In the genomic region with DNA sequence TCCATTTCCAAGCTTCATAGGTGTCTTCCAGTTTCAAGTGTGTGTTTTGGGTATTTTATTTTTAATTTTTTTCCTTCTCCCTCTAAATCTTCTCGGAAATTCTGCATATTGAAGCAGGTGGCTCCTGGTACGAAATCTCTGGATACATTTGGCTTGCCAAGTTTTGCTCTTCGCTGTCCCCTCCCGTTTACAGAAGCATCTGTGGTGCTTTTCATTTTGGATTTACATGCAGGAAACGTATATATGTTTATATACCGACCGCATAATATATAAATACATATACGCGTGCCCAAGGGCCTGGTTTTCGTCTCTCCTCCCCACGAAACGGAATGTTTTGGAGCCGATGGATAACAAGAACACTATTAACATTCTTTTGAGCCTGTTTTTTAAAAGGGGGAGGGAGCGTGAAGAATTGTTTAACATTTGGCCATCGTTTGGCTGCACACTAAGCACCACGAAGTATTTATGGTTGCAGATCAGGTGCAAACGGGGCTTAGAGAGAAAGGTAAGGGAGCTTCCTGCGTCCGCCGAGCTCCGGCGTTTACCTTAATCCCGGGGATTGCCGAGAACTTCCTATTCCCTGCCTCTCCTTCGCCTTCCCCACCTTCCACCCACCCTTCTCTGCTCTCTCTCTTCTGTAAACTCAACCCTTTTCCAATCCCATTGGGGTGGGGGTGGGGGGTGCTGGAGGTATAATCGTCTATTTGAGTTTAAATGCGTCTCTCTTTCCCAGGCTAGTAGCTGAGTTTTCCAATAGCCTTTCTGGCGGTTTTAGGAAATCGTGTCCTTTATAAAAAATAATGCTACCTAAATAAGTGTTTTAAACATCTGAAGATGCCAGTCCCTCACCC, we compare ENCODE assay signal across 8 cellular contexts. TPM values are rescaled to one million over a fixed set of nuclear protein-coding genes. Genes with fewer than 3 reads are reported as not detected.
DNase-seq lines count a peak whose midpoint lies in the region; ATAC-seq and TF ChIP-seq lines count a peak whose summit lies in the region.

No MANE protein-coding gene starts in this region.

- peaks cover 41% of the 10 kb centered on the region for H3F3A ChIP-seq in neural progenitor cell (ENCODE audit: low read depth)

- in situ Hi-C loops in Panc1 (cut with HindIII; ENCODE audit: low pct_unique_long_range_greater_than_20kb, low sequenced_read_pairs): no loop called here

- no peaks in the 10 kb centered on the region for H3K36me3 ChIP-seq in GM06990 (ENCODE audit: control insufficient read depth, insufficient read depth, low read length)
- no peaks in the 10 kb centered on the region for H3K36me3 ChIP-seq in Panc1 (ENCODE audit: control insufficient read depth, insufficient read depth, low read length)
- no peaks in the 10 kb centered on the region for H3K36me3 ChIP-seq in neural progenitor cell

- no peaks in the 10 kb centered on the region for H3K36me3 Mint-ChIP-seq in neural progenitor cell

- H3K4me1 ChIP-seq in Panc1 (ENCODE audit: control insufficient read depth, insufficient read depth, low read length): peaks cover 17% of the 10 kb centered on the region
- H3K4me1 ChIP-seq in neural progenitor cell: peaks cover 19% of the 10 kb centered on the region

- H3K4me1 Mint-ChIP-seq in neural progenitor cell: peaks cover 17% of the 10 kb centered on the region

- peak overlapping the region; percentile 97 for H3K4me3 Mint-ChIP-seq in neural progenitor cell

- no peak for DNase-seq in GM06990 (ENCODE audit: extremely low read depth, insufficient read length)
- DNase-seq in Panc1 (ENCODE audit: low read depth, low spot score): no peak
- no peak for DNase-seq in epithelial cell of proximal tubule (ENCODE audit: low read depth)
- peak; percentile 44 for DNase-seq in neural progenitor cell (ENCODE audit: low spot score)
- DNase-seq in activated CD8-positive, alpha-beta memory T cell treated with anti-CD3 and anti-CD28 coated beads, Interleukin-2, amount 50 U/mL, for 48 hours: no peak

- peak overlapping the region; percentile 84 for H3K4me2 ChIP-seq in neural progenitor cell

- H3K27ac ChIP-seq in 22Rv1: peak overlapping the region; percentile 97
- no peak overlapping the region for H3K27ac ChIP-seq in Panc1 (ENCODE audit: low read length)
- H3K27ac ChIP-seq in neural progenitor cell: no peak overlapping the region

- intact Hi-C loops in Panc1 (cut with micrococcal nuclease; ENCODE audit: unreplicated experiment): no loop called here

- TF ChIP-seq CTCF in 22Rv1 (IDR thresholded peaks at IDR 0.05) (no peak), GM06990 (IDR thresholded peaks at IDR 0.05; ENCODE audit: insufficient read depth, low read length, poor library complexity, severe bottlenecking) (no peak), Panc1 (IDR thresholded peaks at IDR 0.05) (no peak), epithelial cell of proximal tubule (conservative IDR thresholded peaks at IDR 0.05; ENCODE audit: low read depth, low read length) (no peak), neural progenitor cell (IDR thresholded peaks at IDR 0.05) (no peak)

- H3K27ac Mint-ChIP-seq in neural progenitor cell: peak overlapping the region; percentile 87

- H3K9me3 ChIP-seq in Panc1 (ENCODE audit: control insufficient read depth, insufficient read depth, low read depth, low read length): no peaks in the 10 kb centered on the region
- no peaks in the 10 kb centered on the region for H3K9me3 ChIP-seq in neural progenitor cell (ENCODE audit: low read depth)

- peak overlapping the region; percentile 81 for H2AFZ ChIP-seq in neural progenitor cell (replicated peaks)

- peak overlapping the region; percentile 56; the same call in 1 of the 2 replicates for H3K4me3 ChIP-seq in GM06990 (replicated peaks; ENCODE audit: low read depth, low read length)
- peak overlapping the region; percentile 46 to 81 for H3K4me3 ChIP-seq in Panc1 (ENCODE audit: low read depth in 2 of 2, low read length in 2 of 2)
- peak overlapping the region; percentile 83 for H3K4me3 ChIP-seq in epithelial cell of proximal tubule (ENCODE audit: low read depth, low read length)
- peak overlapping the region; percentile 79 for H3K4me3 ChIP-seq in neural progenitor cell

- no TSS peak for BruUV-seq in Panc1 (replicated peaks; lab: Mats Ljungman, UMichigan)

- POLR2A ChIA-PET in Panc1 (lab: Charles Lee): no interaction called here

- H3K27me3 ChIP-seq in GM06990 (replicated peaks; ENCODE audit: control insufficient read depth, insufficient read depth, low read length): peaks cover 4% of the 10 kb centered on the region
- peaks cover 62% of the 10 kb centered on the region for H3K27me3 ChIP-seq in Panc1 (ENCODE audit: control insufficient read depth, insufficient read depth, low read length)
- H3K27me3 ChIP-seq in neural progenitor cell: peaks cover 34% of the 10 kb centered on the region

- CTCF ChIA-PET in Panc1 (lab: Charles Lee): no interaction called here

- peaks cover 6% of the 10 kb centered on the region for H3K27me3 Mint-ChIP-seq in neural progenitor cell (ENCODE audit: insufficient read depth, low read depth)

- H4K20me1 ChIP-seq in neural progenitor cell (ENCODE audit: low read depth): no peaks in the 10 kb centered on the region

- peaks cover 8% of the 10 kb centered on the region for H3K79me2 ChIP-seq in neural progenitor cell (ENCODE audit: low read depth)

- ATAC-seq in Panc1 (no peak), GM18858 (IDR thresholded peaks at IDR 0.05; ENCODE audit: unreplicated experiment) (no peak), HG03135 (IDR thresholded peaks at IDR 0.05; ENCODE audit: unreplicated experiment) (no peak)

- H3K9me3 Mint-ChIP-seq in neural progenitor cell: no peaks in the 10 kb centered on the region

- no peak overlapping the region for H3K9ac ChIP-seq in neural progenitor cell

RNA-seq across cellular contexts. Expression of a gene that starts 1.1 kb away (rescaled TPM):
- total RNA-seq in Panc1 (2021; ENCODE audit: unreplicated experiment) (0.85 TPM), epithelial cell of proximal tubule (1.4 and 1.9 TPM in 2 replicates), neural progenitor cell (ENCODE audit: low replicate concordance) (27.7 and 34.8 TPM in 2 replicates)
- not detected for polyA plus RNA-seq in Panc1 (2012; ENCODE audit: insufficient read length)
